7 cellular contexts compared by ENCODE assay signal in the genomic region with DNA sequence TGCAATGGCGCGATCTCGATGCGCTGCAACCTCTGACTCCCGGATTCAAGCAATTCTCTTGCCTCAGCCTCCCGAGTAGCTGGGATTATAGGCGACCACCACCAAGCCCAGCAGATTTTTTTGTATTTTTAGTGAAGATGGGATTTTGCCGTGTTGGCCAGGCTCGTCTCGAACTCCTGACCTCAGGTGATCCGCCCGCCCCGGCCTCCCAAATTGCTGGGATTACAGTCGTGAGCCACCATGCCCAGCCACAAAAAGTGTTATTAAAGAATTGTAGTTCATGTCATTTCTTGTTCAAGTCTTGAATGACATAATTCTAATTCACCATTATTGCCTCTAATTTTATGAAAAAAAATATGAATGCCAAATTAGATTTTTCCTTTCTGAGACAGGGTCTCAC.
"Had no signal": no experiment of that assay in that cellular context is flagged by ENCODE, and none has a peak within 500 bp of the region (broad histone marks: within the 10 kb centered on the region; RNA-seq: fewer than 3 reads in every experiment).

No MANE protein-coding gene starts in this region.

- H3K4me3 ChIP-seq: GM12878 had no signal

- DNase-seq: GDM1, GF-D8 had no signal

- ATAC-seq: GM12878 had no signal

- FAIRE-seq: GM12878, GM12891, GM12892, GM18507, GM19239 had no signal
